In genomic region chr7:82247814-82248433, GRCh38 we compare ENCODE assay signal across 8 cellular contexts.
DNase-seq lines count a peak whose midpoint lies in the region; ATAC-seq and TF ChIP-seq lines count a peak whose summit lies in the region.

No MANE protein-coding gene starts in this region.

- peaks cover 2% of the 10 kb centered on the region for H3K9me3 Mint-ChIP-seq in activated CD4-positive, alpha-beta T cell treated with anti-CD3 and anti-CD28 coated beads for 36 hours (ENCODE audit: low read depth)
- H3K9me3 Mint-ChIP-seq in CD8-positive, alpha-beta memory T cell = peaks cover 0 to 13% (median 0%) of the 10 kb centered on the region in 5 donors

- ATAC-seq in left lung (peak; percentile 27), esophagus mucosa (no peak)
- no peak for ATAC-seq in activated CD4-positive, alpha-beta T cell treated with anti-CD3 and anti-CD28 coated beads for 36 hours

- no peaks in the 10 kb centered on the region for H3K36me3 Mint-ChIP-seq in activated CD4-positive, alpha-beta T cell treated with anti-CD3 and anti-CD28 coated beads for 36 hours (ENCODE audit: low read depth)
- H3K36me3 Mint-ChIP-seq in CD8-positive, alpha-beta memory T cell = no peaks in the 10 kb centered on the region

- no peaks in the 10 kb centered on the region for H3K27me3 ChIP-seq in left lung
- H3K27me3 ChIP-seq in CD8-positive, alpha-beta memory T cell (ENCODE audit: insufficient read depth, low read length, poor library complexity, severe bottlenecking) = no peaks in the 10 kb centered on the region

- no peak overlapping the region for H3K4me3 ChIP-seq in left lung
- no peak overlapping the region for H3K4me3 ChIP-seq in CD8-positive, alpha-beta memory T cell (ENCODE audit: low read length)

- no peaks in the 10 kb centered on the region for H3K4me1 ChIP-seq in left lung
- H3K4me1 ChIP-seq in CD8-positive, alpha-beta memory T cell (ENCODE audit: insufficient read depth, low read length) = no peaks in the 10 kb centered on the region

- H3K27ac ChIP-seq in VCaP = no peak overlapping the region
- H3K27ac ChIP-seq in left lung = no peak overlapping the region
- H3K27ac ChIP-seq in CD8-positive, alpha-beta memory T cell (ENCODE audit: low read depth, low read length) = no peak overlapping the region

- POLR2A ChIA-PET in activated CD4-positive, alpha-beta T cell treated with anti-CD3 and anti-CD28 coated beads for 36 hours (lab: Charles Lee) = no interaction called here
- POLR2A ChIA-PET in CD8-positive, alpha-beta memory T cell (lab: Charles Lee) = no interaction called here

- no peaks in the 10 kb centered on the region for H3K9me3 ChIP-seq in left lung
- no peaks in the 10 kb centered on the region for H3K9me3 ChIP-seq in CD8-positive, alpha-beta memory T cell (ENCODE audit: low read length)

- H3K4me1 Mint-ChIP-seq in activated CD4-positive, alpha-beta T cell treated with anti-CD3 and anti-CD28 coated beads for 36 hours = no peaks in the 10 kb centered on the region
- no peaks in the 10 kb centered on the region for H3K4me1 Mint-ChIP-seq in CD8-positive, alpha-beta memory T cell

- CTCF ChIA-PET in activated CD4-positive, alpha-beta T cell treated with anti-CD3 and anti-CD28 coated beads for 36 hours (lab: Charles Lee) = no interaction called here
- CTCF ChIA-PET in CD8-positive, alpha-beta memory T cell (lab: Charles Lee) = no interaction called here

- no peak overlapping the region for H3K4me3 Mint-ChIP-seq in activated CD4-positive, alpha-beta T cell treated with anti-CD3 and anti-CD28 coated beads for 36 hours
- H3K4me3 Mint-ChIP-seq in CD8-positive, alpha-beta memory T cell = no peak overlapping the region

- DNase-seq in COLO829 (ENCODE audit: low spot score) (peak; percentile 30), HT-29 (ENCODE audit: low spot score) (peak; percentile 50), left lung (no peak)
- DNase-seq in activated T-cell treated with anti-CD3 and anti-CD28 coated beads, Interleukin-2, amount 50 U/mL, for 48 hours = no peak
- DNase-seq in activated CD4-positive, alpha-beta T cell treated with anti-CD3 and anti-CD28 coated beads for 36 hours = no peak
- no peak for DNase-seq in CD8-positive, alpha-beta memory T cell

- intact Hi-C loops in left lung (cut with DNase I) = no loop called here
- intact Hi-C loops in activated CD4-positive, alpha-beta T cell treated with anti-CD3 and anti-CD28 coated beads for 36 hours (cut with DNase I, micrococcal nuclease) = no loop called here

- TF ChIP-seq CTCF in VCaP (conservative IDR thresholded peaks at IDR 0.05) (peak; percentile 68), left lung (IDR thresholded peaks at IDR 0.05) (no peak)

- no peaks in the 10 kb centered on the region for H3K36me3 ChIP-seq in left lung
- H3K36me3 ChIP-seq in CD8-positive, alpha-beta memory T cell (ENCODE audit: insufficient read depth, low read length) = no peaks in the 10 kb centered on the region

- H3K27me3 Mint-ChIP-seq in activated CD4-positive, alpha-beta T cell treated with anti-CD3 and anti-CD28 coated beads for 36 hours = no peaks in the 10 kb centered on the region
- H3K27me3 Mint-ChIP-seq in CD8-positive, alpha-beta memory T cell = peaks cover 0 to 1% of the 10 kb centered on the region in 2 donors

- H3K27ac Mint-ChIP-seq in activated CD4-positive, alpha-beta T cell treated with anti-CD3 and anti-CD28 coated beads for 36 hours = no peak overlapping the region
- no peak overlapping the region for H3K27ac Mint-ChIP-seq in CD8-positive, alpha-beta memory T cell

Comparison
In these comparisons a context has a peak if more than half of its experiments do, and no peak if none do; other contexts are left out.
1. DNase-seq: peak in COLO829 (single experiment) and HT-29 (single experiment); none in left lung (0 of 2), activated T-cell treated with anti-CD3 and anti-CD28 coated beads, Interleukin-2, amount 50 U/mL, for 48 hours (0 of 2), activated CD4-positive, alpha-beta T cell treated with anti-CD3 and anti-CD28 coated beads for 36 hours (single experiment) and CD8-positive, alpha-beta memory T cell (0 of 5).